Comparison of ENCODE assay signal across 20 cellular contexts in genomic region chr18:77701977-77702376, GRCh38.
"Had no signal": no experiment of that assay in that cellular context is flagged by ENCODE, and none has a peak within 500 bp of the region (broad histone marks: within the 10 kb centered on the region; RNA-seq: fewer than 3 reads in every experiment).

No MANE protein-coding gene starts in this region.

- H3K4me2 ChIP-seq: hepatocyte had no signal

- H2AFZ ChIP-seq: hepatocyte had no signal

- H3K4me1 ChIP-seq: ascending aorta, colonic mucosa, gastrocnemius medialis, pancreas, psoas muscle, right atrium auricular region, stomach, thyroid gland, upper lobe of left lung had no signal

- H3K27me3 ChIP-seq: ascending aorta, cardiac muscle cell, colonic mucosa, gastrocnemius medialis, hepatocyte, right atrium auricular region, thyroid gland, upper lobe of left lung had no signal

- H3K79me2 ChIP-seq: hepatocyte had no signal

- H3K4me3 ChIP-seq: ascending aorta, cardiac muscle cell, colonic mucosa, gastrocnemius medialis, hepatocyte, pancreas, psoas muscle, right atrium auricular region, stomach, thyroid gland, upper lobe of left lung had no signal

- H3K36me3 ChIP-seq: ascending aorta, cardiac muscle cell, colonic mucosa, gastrocnemius medialis, pancreas, right atrium auricular region, stomach, thyroid gland, upper lobe of left lung had no signal

- H3K9me3 ChIP-seq: ascending aorta, colonic mucosa, gastrocnemius medialis, pancreas, psoas muscle, right atrium auricular region, stomach, thyroid gland, upper lobe of left lung had no signal

- H3K27ac ChIP-seq: ascending aorta, cardiac muscle cell, colonic mucosa, gastrocnemius medialis, hepatocyte, pancreas, psoas muscle, right atrium auricular region, stomach, thyroid gland, upper lobe of left lung, VCaP had no signal

- DNase-seq: activated CD8-positive, alpha-beta memory T cell treated with anti-CD3 and anti-CD28 coated beads for 24 hours; activated effector memory CD4-positive, alpha-beta T cell treated with anti-CD3 and anti-CD28 coated beads, Interleukin-2, amount 50 U/mL, for 16 hours; activated naive CD4-positive, alpha-beta T cell treated with anti-CD3 and anti-CD28 coated beads, Interleukin-2, amount 10 ng/mL, durations not matched to agents 7 days and 5 days; activated naive CD8-positive, alpha-beta T cell treated with anti-CD3 and anti-CD28 coated beads, Interleukin-2, amount 10 ng/mL, durations not matched to agents 7 days and 5 days; cerebellar nuclear complex; colonic mucosa; gastrocnemius medialis; naive B cell; pancreas; psoas muscle; stimulated activated naive B cell treated with anti-CD40 and anti-IgM and Interleukin-4, amounts not matched to agents 10 μg/mL and 1 μg/mL and 100 μg/mL, for 72 hours; stomach; T-helper 9 cell; upper lobe of left lung had no signal
